ENCODE assay signal across 23 cellular contexts in genomic region chr12:52335598-52336262, GRCh38. TPM values are rescaled to one million over a fixed set of nuclear protein-coding genes. Genes with fewer than 3 reads are reported as not detected.
DNase-seq lines count a peak whose midpoint lies in the region; ATAC-seq and TF ChIP-seq lines count a peak whose summit lies in the region.
"Had no signal": no experiment of that assay in that cellular context is flagged by ENCODE, and none has a peak within 500 bp of the region (broad histone marks: within the 10 kb centered on the region; RNA-seq: fewer than 3 reads in every experiment).

No MANE protein-coding gene starts in this region.

- H3K4me1 ChIP-seq in SK-N-SH (ENCODE audit: control insufficient read depth in 1 of 2, insufficient read depth in 2 of 2, low read depth in 1 of 2, low read length in 1 of 2) (peaks cover 0 to 16% of the 10 kb centered on the region in 2 experiments; a peak in 2 of 4 replicates), neural progenitor cell (no peaks in the 10 kb centered on the region), foreskin keratinocyte (peaks cover 10% of the 10 kb centered on the region)
- H3K4me1 ChIP-seq: right atrium auricular region had no signal

- no peaks in the 10 kb centered on the region for H3K4me1 Mint-ChIP-seq in neural progenitor cell
- H3K4me1 Mint-ChIP-seq: neural crest cell had no signal

- CTCF ChIA-PET in SK-N-SH (lab: Yijun Ruan, JAX) = interaction anchor here (1.0 to 5.4 kb wide), 4 partner anchors 8 to 178 kb away, joined by 3 to 25 read pairs (median 6); no protein-coding TSS in a partner anchor

- no peak for ATAC-seq in HG03469 (IDR thresholded peaks at IDR 0.05; ENCODE audit: unreplicated experiment)
- no peak for ATAC-seq in GM18505 (IDR thresholded peaks at IDR 0.05; ENCODE audit: unreplicated experiment)
- no peak for ATAC-seq in foreskin keratinocyte
- ATAC-seq: effector memory CD8-positive, alpha-beta T cell; Right ventricle myocardium inferior; stimulated activated naive CD8-positive, alpha-beta T cell treated with anti-CD3 and anti-CD28 coated beads, Interleukin-15, amount 100 ng/mL, for 72 hours had no signal

- peak overlapping the region; percentile 64 for H3K27ac Mint-ChIP-seq in neural progenitor cell
- H3K27ac Mint-ChIP-seq: effector memory CD8-positive, alpha-beta T cell had no signal

- H4K20me1 ChIP-seq in SK-N-SH (ENCODE audit: insufficient read depth) = no peaks in the 10 kb centered on the region
- H4K20me1 ChIP-seq in neural progenitor cell (ENCODE audit: low read depth) = no peaks in the 10 kb centered on the region

- H3K9me2 ChIP-seq in SK-N-SH = no peaks in the 10 kb centered on the region

- TF ChIP-seq CTCF in SK-N-SH (IDR thresholded peaks at IDR 0.05) (no peak), neural progenitor cell (IDR thresholded peaks at IDR 0.05) (no peak), foreskin keratinocyte (conservative IDR thresholded peaks at IDR 0.05) (no peak)

- H2AFZ ChIP-seq in SK-N-SH (ENCODE audit: low read depth) (no peak overlapping the region), neural progenitor cell (replicated peaks) (no peak overlapping the region)

- H3K36me3 ChIP-seq in SK-N-SH (replicated peaks in 1 of 2; ENCODE audit: control insufficient read depth in 1 of 2, insufficient read depth in 2 of 2, low read length in 1 of 2) (no peaks in the 10 kb centered on the region), neural progenitor cell (no peaks in the 10 kb centered on the region)
- H3K36me3 ChIP-seq: MG63, right atrium auricular region had no signal

- TF ChIP-seq EP300 in SK-N-SH (IDR thresholded peaks at IDR 0.05; ENCODE audit: borderline replicate concordance in 1 of 2, low read depth in 1 of 2, low read length in 1 of 2) = peak in 1 of 2 experiments; percentile 73; a peak in 2 of 4 replicates

- WGBS in SK-N-SH (ENCODE audit: low lambda C conversion rate) = 10% methylated on average over 2 of the region's 4 CpGs

- peaks cover 12% of the 10 kb centered on the region for H3K27me3 ChIP-seq in SK-N-SH (ENCODE audit: insufficient read depth)
- no peaks in the 10 kb centered on the region for H3K27me3 ChIP-seq in neural progenitor cell
- no peaks in the 10 kb centered on the region for H3K27me3 ChIP-seq in foreskin keratinocyte
- H3K27me3 ChIP-seq: MG63, right atrium auricular region had no signal

- H3K9me3 Mint-ChIP-seq in neural progenitor cell = peaks cover 3% of the 10 kb centered on the region
- H3K9me3 Mint-ChIP-seq: effector memory CD8-positive, alpha-beta T cell; neural crest cell; stimulated activated naive CD8-positive, alpha-beta T cell treated with anti-CD3 and anti-CD28 coated beads, Interleukin-15, amount 100 ng/mL, for 72 hours had no signal

- H3K27ac ChIP-seq in SK-N-SH (ENCODE audit: low read depth in 2 of 2, low read length in 1 of 2) = no peak overlapping the region
- no peak overlapping the region for H3K27ac ChIP-seq in neural progenitor cell
- no peak overlapping the region for H3K27ac ChIP-seq in foreskin keratinocyte
- H3K27ac ChIP-seq: C4-2B, right atrium auricular region had no signal

- H3K4me3 ChIP-seq in SK-N-SH (ENCODE audit: low read depth in 2 of 2, low read length in 1 of 2) = no peak overlapping the region
- H3K4me3 ChIP-seq in neural progenitor cell = no peak overlapping the region
- H3K4me3 ChIP-seq: MG63, right atrium auricular region had no signal

- H3K4me3 Mint-ChIP-seq in neural progenitor cell = no peak overlapping the region
- H3K4me3 Mint-ChIP-seq: effector memory CD8-positive, alpha-beta T cell; neural crest cell; stimulated activated naive CD8-positive, alpha-beta T cell treated with anti-CD3 and anti-CD28 coated beads, Interleukin-15, amount 100 ng/mL, for 72 hours had no signal

- no peak overlapping the region for H3K9ac ChIP-seq in SK-N-SH
- H3K9ac ChIP-seq in neural progenitor cell = no peak overlapping the region

- no peaks in the 10 kb centered on the region for H3K36me3 Mint-ChIP-seq in neural progenitor cell

- TF ChIP-seq RAD21 in SK-N-SH (IDR thresholded peaks at IDR 0.05; ENCODE audit: low read length) = no peak

- no peak overlapping the region for H3K4me2 ChIP-seq in SK-N-SH
- H3K4me2 ChIP-seq in neural progenitor cell = no peak overlapping the region

- POLR2A ChIA-PET in SK-N-SH (lab: Yijun Ruan, JAX) = no interaction called here

- H3K27me3 Mint-ChIP-seq in neural progenitor cell (ENCODE audit: insufficient read depth, low read depth) = peaks cover 3% of the 10 kb centered on the region

- TF ChIP-seq POLR2A in GM18505 (IDR thresholded peaks at IDR 0.05; ENCODE audit: borderline replicate concordance, extremely low read depth, insufficient read depth, insufficient read length) = no peak

- peak; percentile 23 for DNase-seq in NCI-H345 (lab: John Stamatoyannopoulos, UW)
- DNase-seq in NCI-H345 treated with DMSO at 0.1 percent for 48 hours (lab: John Stamatoyannopoulos, UW; ENCODE audit: unreplicated experiment) = no peak
- peak; percentile 79 for DNase-seq in NCI-H1694 treated with DMSO at 0.1 percent for 48 hours (lab: John Stamatoyannopoulos, UW)
- DNase-seq in SK-N-SH = peak; percentile 78
- no peak for DNase-seq in neural progenitor cell (ENCODE audit: low spot score)
- no peak for DNase-seq in foreskin keratinocyte
- DNase-seq: activated CD8-positive, alpha-beta memory T cell treated with anti-CD3 and anti-CD28 coated beads for 24 hours; amniotic stem cell; DND-41; effector memory CD8-positive, alpha-beta T cell; MG63; NCI-H2107; stimulated activated naive CD8-positive, alpha-beta T cell treated with anti-CD3 and anti-CD28 coated beads, Interleukin-15, amount 100 ng/mL, for 72 hours had no signal

- H3F3A ChIP-seq in SK-N-SH (replicated peaks; ENCODE audit: insufficient read depth) (peaks cover 7% of the 10 kb centered on the region), neural progenitor cell (ENCODE audit: low read depth) (no peaks in the 10 kb centered on the region)

- H3K9me3 ChIP-seq in SK-N-SH (0 out of 2 replicates have a peak, but pooled peaks cover 8% of the 10 kb centered on the region), neural progenitor cell (ENCODE audit: low read depth) (no peaks in the 10 kb centered on the region)

- H3K79me2 ChIP-seq in SK-N-SH (ENCODE audit: insufficient read depth) = no peaks in the 10 kb centered on the region
- no peaks in the 10 kb centered on the region for H3K79me2 ChIP-seq in neural progenitor cell (ENCODE audit: low read depth)

TF ChIP-seq in SK-N-SH, 30 proteins besides CTCF, POLR2A, EP300 and RAD21 (continues in another document):
- peak; percentile 53 for TF ChIP-seq NFIC (IDR thresholded peaks at IDR 0.05; ENCODE audit: borderline replicate concordance)
- no peak for TF ChIP-seq FOXJ3 (CRISPR knock-in tag; IDR thresholded peaks at IDR 0.05)
- no peak for TF ChIP-seq TEAD4 (IDR thresholded peaks at IDR 0.05; ENCODE audit: borderline replicate concordance, insufficient read depth)
- TF ChIP-seq MEF2A (IDR thresholded peaks at IDR 0.05; ENCODE audit: borderline replicate concordance, low read depth) = no peak
- TF ChIP-seq RCOR1 (IDR thresholded peaks at IDR 0.05; ENCODE audit: low read length) = peak; percentile 78; the same call in 1 of the 2 replicates
- no peak for TF ChIP-seq YY1 (IDR thresholded peaks at IDR 0.05; ENCODE audit: low read depth)
- TF ChIP-seq PBX3 (IDR thresholded peaks at IDR 0.05) = no peak
- TF ChIP-seq MXI1 (IDR thresholded peaks at IDR 0.05; ENCODE audit: low read depth, low read length) = no peak

RNA-seq across cellular contexts. Expression of gene KRT83, which starts 14.5 kb away (rescaled TPM):
- polyA plus RNA-seq in SK-N-SH (2012; rRNA removed) (0.03 TPM in 1 of 2 replicates, not detected in the other), foreskin keratinocyte (not detected in 2 replicates)
- polyA plus RNA-seq in SK-N-SH (2012; cell fraction: cytosol; rRNA removed) = not detected in 2 replicates
- polyA plus RNA-seq in SK-N-SH (2012; cell fraction: nucleus; rRNA removed) = not detected in 2 replicates
- total RNA-seq in neural progenitor cell (ENCODE audit: low replicate concordance) (not detected in 2 replicates), foreskin keratinocyte (not detected in 2 replicates)
- total RNA-seq: neural crest cell; right atrium auricular region; Right ventricle myocardium inferior; T-helper 2 cell treated with Interferon-gamma antibody and Interleukin-4, amounts not matched to agents 100 ng/mL and 5 ng/mL, for 36 hours; ureter had no signal
- polyA plus RNA-seq: keratinocyte had no signal

RNA-seq across cellular contexts. Expression of gene KRT85, which starts 31.6 kb away (rescaled TPM):
- polyA plus RNA-seq in SK-N-SH (2012; rRNA removed) (not detected in 2 replicates), foreskin keratinocyte (not detected in 2 replicates)
- polyA plus RNA-seq in SK-N-SH (2012; cell fraction: cytosol; rRNA removed) = not detected in 2 replicates
- not detected in 2 replicates for polyA plus RNA-seq in SK-N-SH (2012; cell fraction: nucleus; rRNA removed)
- total RNA-seq in neural progenitor cell (ENCODE audit: low replicate concordance) (not detected in 2 replicates), foreskin keratinocyte (not detected in 2 replicates)
- total RNA-seq: A172; neural crest cell; right atrium auricular region; Right ventricle myocardium inferior; T-helper 2 cell treated with Interferon-gamma antibody and Interleukin-4, amounts not matched to agents 100 ng/mL and 5 ng/mL, for 36 hours; ureter had no signal
- polyA plus RNA-seq: keratinocyte had no signal

RNA-seq across cellular contexts. Expression of gene KRT81, which starts 44.4 kb away (rescaled TPM):
- polyA plus RNA-seq in SK-N-SH (2012; rRNA removed) (0.80 and 1.9 TPM in 2 replicates), foreskin keratinocyte (0.10 and 0.14 TPM in 2 replicates)
- polyA plus RNA-seq in SK-N-SH (2012; cell fraction: cytosol; rRNA removed) = 0.42 and 0.83 TPM in 2 replicates
- polyA plus RNA-seq in SK-N-SH (2012; cell fraction: nucleus; rRNA removed) = 1.1 and 1.8 TPM in 2 replicates
- total RNA-seq in neural progenitor cell (ENCODE audit: low replicate concordance) (0.09 TPM in 1 of 2 replicates, not detected in the other), foreskin keratinocyte (not detected in 2 replicates)
- total RNA-seq: neural crest cell, right atrium auricular region, Right ventricle myocardium inferior, ureter had no signal

RNA-seq across cellular contexts. Expression of gene KRT84, which starts 49.7 kb away (rescaled TPM):
- polyA plus RNA-seq in SK-N-SH (2012; rRNA removed) = not detected in 2 replicates
- not detected in 2 replicates for polyA plus RNA-seq in SK-N-SH (2012; cell fraction: cytosol; rRNA removed)
- polyA plus RNA-seq in SK-N-SH (2012; cell fraction: nucleus; rRNA removed) = not detected in 2 replicates
- not detected in 2 replicates for total RNA-seq in neural progenitor cell (ENCODE audit: low replicate concordance)
- total RNA-seq in foreskin keratinocyte = not detected in 2 replicates
- 0.04 TPM in 1 of 2 replicates, not detected in the other for polyA plus RNA-seq in foreskin keratinocyte
- total RNA-seq: A172; neural crest cell; Right ventricle myocardium inferior; T-helper 2 cell treated with Interferon-gamma antibody and Interleukin-4, amounts not matched to agents 100 ng/mL and 5 ng/mL, for 36 hours; ureter had no signal

Comparison
In these comparisons a context has a peak if more than half of its experiments do, and no peak if none do; other contexts are left out.
1. DNase-seq: peak in NCI-H345 (single experiment), NCI-H1694 treated with DMSO at 0.1 percent for 48 hours (single experiment) and SK-N-SH (single experiment); none in NCI-H345 treated with DMSO at 0.1 percent for 48 hours (single experiment), neural progenitor cell (single experiment) and foreskin keratinocyte (0 of 2).